1 cellular context compared by ENCODE assay signal in genomic region chr10:78973901-78974408, GRCh38.
TF ChIP-seq lines count a peak whose summit lies in the region.

No MANE protein-coding gene starts in this region.

TF ChIP-seq in IMR-90, 13 proteins besides CTCF, POLR2A, EP300 and RAD21 (continued from another document):
- no peak for TF ChIP-seq USF2 (IDR thresholded peaks at IDR 0.05; ENCODE audit: low read depth, low read length)
- no peak for TF ChIP-seq SMC3 (IDR thresholded peaks at IDR 0.05; ENCODE audit: low read depth, low read length)
- TF ChIP-seq MAFK (IDR thresholded peaks at IDR 0.05; ENCODE audit: low read depth, low read length): no peak
- no peak for TF ChIP-seq RCOR1 (IDR thresholded peaks at IDR 0.05; ENCODE audit: insufficient replicate concordance, low read length)
- no peak for TF ChIP-seq FOS (IDR thresholded peaks at IDR 0.05; ENCODE audit: low read depth, low read length)
- no peak for TF ChIP-seq ELK1 (IDR thresholded peaks at IDR 0.05; ENCODE audit: borderline replicate concordance, low read depth, low read length)
- no peak for TF ChIP-seq MAZ (IDR thresholded peaks at IDR 0.05; ENCODE audit: borderline replicate concordance, low read depth, low read length)
- no peak for TF ChIP-seq MXI1 (IDR thresholded peaks at IDR 0.05; ENCODE audit: borderline replicate concordance, low read depth, low read length)
- no peak for TF ChIP-seq RFX5 (IDR thresholded peaks at IDR 0.05; ENCODE audit: low read depth, low read length)
